Comparison of ENCODE assay signal across 20 cellular contexts in the genomic region with DNA sequence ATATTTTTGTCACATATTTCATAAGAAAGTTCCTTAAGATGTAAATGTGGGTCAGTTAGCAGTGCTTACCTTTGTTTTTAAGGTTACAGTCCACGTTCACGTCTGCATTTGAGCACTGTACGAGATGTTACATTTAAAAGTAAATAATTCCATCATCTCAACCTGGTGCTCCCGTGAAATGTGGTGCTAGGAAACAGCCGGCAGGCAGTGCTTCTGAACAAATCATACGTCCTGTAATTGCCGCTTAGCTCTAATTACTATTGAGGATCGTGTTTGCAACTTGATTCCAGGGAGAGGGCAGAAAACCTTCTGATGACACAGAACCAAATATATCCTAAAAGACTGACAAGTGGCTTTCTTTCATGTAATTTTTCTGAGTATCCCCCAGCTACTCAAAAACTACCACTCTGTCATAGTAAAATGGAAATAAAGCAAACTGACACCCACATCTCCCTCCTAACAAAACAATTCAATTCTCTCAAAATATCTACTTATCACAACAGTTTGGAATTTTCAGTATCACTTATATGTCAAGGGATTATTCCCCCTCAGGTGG.
DNase-seq lines count a peak whose midpoint lies in the region; FAIRE-seq and TF ChIP-seq lines count a peak whose summit lies in the region.
"Had no signal": no experiment of that assay in that cellular context is flagged by ENCODE, and none has a peak within 500 bp of the region (broad histone marks: within the 10 kb centered on the region; RNA-seq: fewer than 3 reads in every experiment).

No MANE protein-coding gene starts in this region.

- H3K4me3 ChIP-seq in astrocyte (ENCODE audit: insufficient read depth, low read depth, low read length) = no peak overlapping the region
- H3K4me3 ChIP-seq: gastroesophageal sphincter had no signal

- H3K27me3 Mint-ChIP-seq in astrocyte (ENCODE audit: low read depth, unreplicated experiment) (no peaks in the 10 kb centered on the region), neural crest cell (ENCODE audit: low read depth) (no peaks in the 10 kb centered on the region), CD14-positive monocyte (ENCODE audit: low read depth in 3 of 3) (peaks cover 0 to 3% (median 1%) of the 10 kb centered on the region in 3 donors)

- no peaks in the 10 kb centered on the region for H3K36me3 ChIP-seq in astrocyte (ENCODE audit: insufficient read depth, low read length)
- H3K36me3 ChIP-seq: gastroesophageal sphincter had no signal

- intact Hi-C loops in CD14-positive monocyte (cut with micrococcal nuclease) = no loop called here

- H3K79me2 ChIP-seq in astrocyte (ENCODE audit: insufficient read depth, low read length) = no peaks in the 10 kb centered on the region

- H3K9me3 Mint-ChIP-seq in astrocyte (ENCODE audit: unreplicated experiment) (no peaks in the 10 kb centered on the region), neural crest cell (no peaks in the 10 kb centered on the region), CD14-positive monocyte (peaks cover 0 to 3% (median 0%) of the 10 kb centered on the region in 7 donors)
- H3K9me3 Mint-ChIP-seq: stimulated activated naive B cell treated with anti-CD40 and anti-IgM and Interleukin-4, amounts not matched to agents 10 μg/mL and 1 μg/mL and 100 μg/mL, for 72 hours had no signal

- no peaks in the 10 kb centered on the region for H3K9me3 ChIP-seq in astrocyte (ENCODE audit: insufficient read depth, low read depth, low read length)
- H3K9me3 ChIP-seq: gastroesophageal sphincter had no signal

- H3K27ac Mint-ChIP-seq in astrocyte (ENCODE audit: unreplicated experiment) (no peak overlapping the region), neural crest cell (ENCODE audit: unreplicated experiment) (no peak overlapping the region), CD14-positive monocyte (no peak overlapping the region)
- H3K27ac Mint-ChIP-seq: stimulated activated naive B cell treated with anti-CD40 and anti-IgM and Interleukin-4, amounts not matched to agents 10 μg/mL and 1 μg/mL and 100 μg/mL, for 72 hours had no signal

- FAIRE-seq in astrocyte (lab: Jason Lieb, UNC) = no peak
- FAIRE-seq: GM18507 had no signal

- in situ Hi-C loops in G401 (cut with HindIII; ENCODE audit: low sequenced_read_pairs) = no loop called here

- H2AFZ ChIP-seq in astrocyte (ENCODE audit: low read depth, low read length) = no peak overlapping the region

- H3K9ac ChIP-seq in astrocyte (ENCODE audit: low read length) = no peak overlapping the region

- no peak overlapping the region for H3K27ac ChIP-seq in astrocyte (ENCODE audit: low read depth, low read length)
- H3K27ac ChIP-seq: gastroesophageal sphincter had no signal

- H3K36me3 Mint-ChIP-seq in astrocyte (ENCODE audit: low read depth, unreplicated experiment) (no peaks in the 10 kb centered on the region), neural crest cell (ENCODE audit: low read depth) (no peaks in the 10 kb centered on the region), CD14-positive monocyte (no peaks in the 10 kb centered on the region)
- H3K36me3 Mint-ChIP-seq: stimulated activated naive B cell treated with anti-CD40 and anti-IgM and Interleukin-4, amounts not matched to agents 10 μg/mL and 1 μg/mL and 100 μg/mL, for 72 hours had no signal

- no peak for TF ChIP-seq CTCF in astrocyte (IDR thresholded peaks at IDR 0.05; ENCODE audit: insufficient read depth, low read depth, low read length)
- no peak for TF ChIP-seq CTCF in neural crest cell (conservative IDR thresholded peaks at IDR 0.05)
- no peak for TF ChIP-seq CTCF in CD14-positive monocyte (IDR thresholded peaks at IDR 0.05)

- peak; percentile 27 for DNase-seq in G401 (ENCODE audit: low spot score)
- DNase-seq in NCI-H2081 treated with DMSO at 0.1 percent for 48 hours (lab: John Stamatoyannopoulos, UW) = peak; percentile 86
- no peak for DNase-seq in astrocyte (ENCODE audit: low read depth)
- DNase-seq in neural crest cell (ENCODE audit: low read depth, low spot score) = no peak
- no peak for DNase-seq in stimulated activated CD4-positive, alpha-beta T cell treated with anti-CD3 and anti-CD28 coated beads, Interleukin-4, amount 100 ng/mL, for 4 hours
- DNase-seq in foreskin melanocyte = no peak
- no peak for DNase-seq in CD14-positive monocyte (ENCODE audit: low spot score)
- no peak for DNase-seq in OCI-M2 (lab: John Stamatoyannopoulos, UW; ENCODE audit: unreplicated experiment)
- DNase-seq: activated CD4-positive, CD25-positive, alpha-beta regulatory T cell treated with anti-CD3 and anti-CD28 coated beads, Interleukin-2, amount 50 U/mL, for 72 hours; activated T-cell treated with anti-CD3 and anti-CD28 coated beads, Interleukin-2, amount 50 U/mL, for 48 hours; AML-193; aorta; effector CD4-positive, alpha-beta T cell; GF-D8; Karpas-422; occipital lobe; stimulated activated CD4-positive, alpha-beta T cell treated with anti-CD3 and anti-CD28 coated beads, Interleukin-2, amount 100 ng/mL, for 24 hours; stimulated activated naive B cell treated with anti-CD40 and anti-IgM and Interleukin-4, amounts not matched to agents 10 μg/mL and 1 μg/mL and 100 μg/mL, for 72 hours had no signal

- H3K4me3 Mint-ChIP-seq in astrocyte (ENCODE audit: unreplicated experiment) (no peak overlapping the region), neural crest cell (peak overlapping the region; percentile 8), CD14-positive monocyte (no peak overlapping the region)
- H3K4me3 Mint-ChIP-seq: stimulated activated naive B cell treated with anti-CD40 and anti-IgM and Interleukin-4, amounts not matched to agents 10 μg/mL and 1 μg/mL and 100 μg/mL, for 72 hours had no signal

- no peaks in the 10 kb centered on the region for H3K4me1 ChIP-seq in astrocyte (ENCODE audit: insufficient read depth, low read length)
- H3K4me1 ChIP-seq: gastroesophageal sphincter had no signal

- H3K4me1 Mint-ChIP-seq in astrocyte (ENCODE audit: low read depth, unreplicated experiment) = no peaks in the 10 kb centered on the region
- H3K4me1 Mint-ChIP-seq in neural crest cell = peaks cover 34% of the 10 kb centered on the region
- H3K4me1 Mint-ChIP-seq in CD14-positive monocyte = no peaks in the 10 kb centered on the region
- H3K4me1 Mint-ChIP-seq: stimulated activated naive B cell treated with anti-CD40 and anti-IgM and Interleukin-4, amounts not matched to agents 10 μg/mL and 1 μg/mL and 100 μg/mL, for 72 hours had no signal

- peak overlapping the region; percentile 24 for H3K4me2 ChIP-seq in astrocyte (ENCODE audit: low read length)

- no peaks in the 10 kb centered on the region for H3K27me3 ChIP-seq in astrocyte (ENCODE audit: insufficient read depth, low read length)
- H3K27me3 ChIP-seq: gastroesophageal sphincter had no signal

- H4K20me1 ChIP-seq in astrocyte (ENCODE audit: insufficient read depth, low read length) = no peaks in the 10 kb centered on the region

Comparison
In these comparisons a context has a peak if more than half of its experiments do, and no peak if none do; other contexts are left out.
1. DNase-seq: peak in G401 (single experiment) and NCI-H2081 treated with DMSO at 0.1 percent for 48 hours (single experiment); none in astrocyte (single experiment), neural crest cell (single experiment), stimulated activated CD4-positive, alpha-beta T cell treated with anti-CD3 and anti-CD28 coated beads, Interleukin-4, amount 100 ng/mL, for 4 hours (0 of 2), foreskin melanocyte (single experiment), CD14-positive monocyte (single experiment) and OCI-M2 (single experiment).